1 cellular context compared by ENCODE assay signal in the genomic region with DNA sequence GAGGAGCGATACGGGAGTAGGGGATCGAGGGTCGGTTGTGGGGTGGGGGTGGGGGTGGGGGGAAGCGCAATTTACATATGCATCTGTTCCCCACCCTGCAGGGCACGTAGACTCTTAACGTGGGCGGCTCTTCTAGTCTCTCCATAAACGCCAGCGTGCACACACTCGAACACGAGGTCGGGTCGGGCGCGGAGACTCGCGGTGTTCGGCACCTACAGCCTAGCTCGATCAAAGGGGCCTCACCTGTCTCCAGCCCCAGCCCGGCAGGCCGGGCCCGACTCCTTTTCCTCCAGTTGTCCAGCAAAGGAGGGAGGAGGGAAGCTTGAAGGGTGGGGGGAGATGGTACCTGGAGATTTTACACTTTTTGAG.
TF ChIP-seq lines count a peak whose summit lies in the region.

No MANE protein-coding gene starts in this region.

TF ChIP-seq in WTC11, 78 proteins besides CTCF, POLR2A, EP300 and RAD21 (continued from another document):
- TF ChIP-seq, protein P1, sequence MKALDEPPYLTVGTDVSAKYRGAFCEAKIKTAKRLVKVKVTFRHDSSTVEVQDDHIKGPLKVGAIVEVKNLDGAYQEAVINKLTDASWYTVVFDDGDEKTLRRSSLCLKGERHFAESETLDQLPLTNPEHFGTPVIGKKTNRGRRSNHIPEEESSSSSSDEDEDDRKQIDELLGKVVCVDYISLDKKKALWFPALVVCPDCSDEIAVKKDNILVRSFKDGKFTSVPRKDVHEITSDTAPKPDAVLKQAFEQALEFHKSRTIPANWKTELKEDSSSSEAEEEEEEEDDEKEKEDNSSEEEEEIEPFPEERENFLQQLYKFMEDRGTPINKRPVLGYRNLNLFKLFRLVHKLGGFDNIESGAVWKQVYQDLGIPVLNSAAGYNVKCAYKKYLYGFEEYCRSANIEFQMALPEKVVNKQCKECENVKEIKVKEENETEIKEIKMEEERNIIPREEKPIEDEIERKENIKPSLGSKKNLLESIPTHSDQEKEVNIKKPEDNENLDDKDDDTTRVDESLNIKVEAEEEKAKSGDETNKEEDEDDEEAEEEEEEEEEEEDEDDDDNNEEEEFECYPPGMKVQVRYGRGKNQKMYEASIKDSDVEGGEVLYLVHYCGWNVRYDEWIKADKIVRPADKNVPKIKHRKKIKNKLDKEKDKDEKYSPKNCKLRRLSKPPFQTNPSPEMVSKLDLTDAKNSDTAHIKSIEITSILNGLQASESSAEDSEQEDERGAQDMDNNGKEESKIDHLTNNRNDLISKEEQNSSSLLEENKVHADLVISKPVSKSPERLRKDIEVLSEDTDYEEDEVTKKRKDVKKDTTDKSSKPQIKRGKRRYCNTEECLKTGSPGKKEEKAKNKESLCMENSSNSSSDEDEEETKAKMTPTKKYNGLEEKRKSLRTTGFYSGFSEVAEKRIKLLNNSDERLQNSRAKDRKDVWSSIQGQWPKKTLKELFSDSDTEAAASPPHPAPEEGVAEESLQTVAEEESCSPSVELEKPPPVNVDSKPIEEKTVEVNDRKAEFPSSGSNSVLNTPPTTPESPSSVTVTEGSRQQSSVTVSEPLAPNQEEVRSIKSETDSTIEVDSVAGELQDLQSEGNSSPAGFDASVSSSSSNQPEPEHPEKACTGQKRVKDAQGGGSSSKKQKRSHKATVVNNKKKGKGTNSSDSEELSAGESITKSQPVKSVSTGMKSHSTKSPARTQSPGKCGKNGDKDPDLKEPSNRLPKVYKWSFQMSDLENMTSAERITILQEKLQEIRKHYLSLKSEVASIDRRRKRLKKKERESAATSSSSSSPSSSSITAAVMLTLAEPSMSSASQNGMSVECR (CRISPR knock-in tag; IDR thresholded peaks at IDR 0.05; ENCODE audit: borderline replicate concordance), result no peak
- TF ChIP-seq PRRX2 (CRISPR knock-in tag; IDR thresholded peaks at IDR 0.05) (no peak), NR1H2 (CRISPR knock-in tag; IDR thresholded peaks at IDR 0.05) (no peak), ETV6 (CRISPR knock-in tag; IDR thresholded peaks at IDR 0.05) (no peak), TCF7 (CRISPR knock-in tag; IDR thresholded peaks at IDR 0.05; ENCODE audit: low read depth) (no peak), ZNF219 (CRISPR knock-in tag; IDR thresholded peaks at IDR 0.05; ENCODE audit: borderline replicate concordance) (no peak), FOXJ3 (CRISPR knock-in tag; IDR thresholded peaks at IDR 0.05; ENCODE audit: borderline replicate concordance) (no peak), ATF6 (CRISPR knock-in tag; IDR thresholded peaks at IDR 0.05) (no peak), IRF2 (CRISPR knock-in tag; IDR thresholded peaks at IDR 0.05; ENCODE audit: borderline replicate concordance, low read depth) (no peak), SMAD3 (CRISPR knock-in tag; IDR thresholded peaks at IDR 0.05; ENCODE audit: borderline replicate concordance) (no peak)
